In the genomic region with DNA sequence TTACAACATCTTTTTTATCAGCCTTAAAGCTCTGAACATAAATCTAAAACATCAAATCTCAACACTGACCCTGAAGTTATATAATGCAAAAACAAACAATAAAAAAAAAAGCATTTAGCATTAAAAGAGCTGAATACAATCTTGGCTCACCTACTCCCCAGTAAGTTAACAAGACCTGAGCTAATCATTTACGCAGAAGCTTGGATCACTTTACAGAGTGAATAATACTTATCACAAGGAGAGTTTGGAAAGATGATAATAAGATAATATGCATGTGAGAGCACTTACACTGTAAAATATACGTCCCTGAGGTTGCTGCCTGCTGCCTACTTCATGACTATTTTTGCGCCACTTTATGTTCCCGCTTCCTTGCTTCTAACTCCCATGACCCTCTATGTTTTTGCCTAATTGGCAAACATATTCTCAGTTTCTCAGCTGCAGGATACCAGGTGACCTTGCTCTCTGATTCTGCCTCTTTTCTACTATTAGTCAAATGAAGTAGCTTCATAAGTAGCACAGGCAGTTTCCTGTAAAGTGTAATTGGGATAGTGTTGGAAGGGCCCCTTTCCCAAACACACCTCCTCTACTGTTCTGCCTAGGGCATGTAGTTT, we compare ENCODE assay signal across 19 cellular contexts.
DNase-seq lines count a peak whose midpoint lies in the region; ATAC-seq and TF ChIP-seq lines count a peak whose summit lies in the region.
"Had no signal": no experiment of that assay in that cellular context is flagged by ENCODE, and none has a peak within 500 bp of the region (broad histone marks: within the 10 kb centered on the region; RNA-seq: fewer than 3 reads in every experiment).

No MANE protein-coding gene starts in this region.

- H3K4me1 ChIP-seq in mucosa of descending colon (ENCODE audit: low read depth): no peaks in the 10 kb centered on the region
- H3K4me1 ChIP-seq: BLaER1 had no signal

- DNase-seq in DMS53 (lab: John Stamatoyannopoulos, UW): peak; percentile 45
- DNase-seq in LoVo (ENCODE audit: low spot score): peak; percentile 37
- DNase-seq in epithelial cell of proximal tubule (ENCODE audit: low read depth): peak; percentile 12
- DNase-seq in mucosa of descending colon: peak in 1 of 3 donors; percentile 42
- no peak for DNase-seq in caudate nucleus (lab: John Stamatoyannopoulos, UW)
- DNase-seq in AML-193 (lab: John Stamatoyannopoulos, UW): no peak
- DNase-seq in GDM1 (lab: John Stamatoyannopoulos, UW): no peak
- DNase-seq: CD8-positive, alpha-beta memory T cell; DMS 273 treated with DMSO at 0.1 percent for 48 hours; EL; H9; NCI-H1092; NCI-H446 treated with DMSO at 0.1 percent for 48 hours; NCI-H774; SHP77 had no signal

- no peak overlapping the region for H3K27ac ChIP-seq in caudate nucleus (ENCODE audit: low read depth, low read length)
- H3K27ac ChIP-seq: BLaER1 had no signal

- no peaks in the 10 kb centered on the region for H3K36me3 ChIP-seq in mucosa of descending colon (ENCODE audit: low read depth)
- H3K36me3 ChIP-seq: BLaER1 had no signal

- no peak overlapping the region for H3K4me3 ChIP-seq in epithelial cell of proximal tubule (ENCODE audit: low read depth, low read length)
- no peak overlapping the region for H3K4me3 ChIP-seq in mucosa of descending colon
- H3K4me3 ChIP-seq: BLaER1, K562 had no signal

- no peak for TF ChIP-seq CTCF in epithelial cell of proximal tubule (conservative IDR thresholded peaks at IDR 0.05; ENCODE audit: low read depth, low read length)
- no peak for TF ChIP-seq CTCF in mucosa of descending colon (IDR thresholded peaks at IDR 0.05)

- ATAC-seq in mucosa of descending colon: peak; percentile 95
- no peak for ATAC-seq in GM18517 (IDR thresholded peaks at IDR 0.05; ENCODE audit: unreplicated experiment)
- ATAC-seq: K562, SK-N-SH treated with all-trans-retinoic acid at 6 μM for 48 hours had no signal

- intact Hi-C loops in mucosa of descending colon (cut with DNase I, micrococcal nuclease): no loop called here

- no peaks in the 10 kb centered on the region for H3K9me3 ChIP-seq in mucosa of descending colon
- H3K9me3 ChIP-seq: BLaER1 had no signal

Comparison
In these comparisons a context has a peak if more than half of its experiments do, and no peak if none do; other contexts are left out.
1. DNase-seq: peak in DMS53 (single experiment), LoVo (single experiment) and epithelial cell of proximal tubule (single experiment); none in caudate nucleus (0 of 61), AML-193 (0 of 2) and GDM1 (single experiment).